In the genomic region with DNA sequence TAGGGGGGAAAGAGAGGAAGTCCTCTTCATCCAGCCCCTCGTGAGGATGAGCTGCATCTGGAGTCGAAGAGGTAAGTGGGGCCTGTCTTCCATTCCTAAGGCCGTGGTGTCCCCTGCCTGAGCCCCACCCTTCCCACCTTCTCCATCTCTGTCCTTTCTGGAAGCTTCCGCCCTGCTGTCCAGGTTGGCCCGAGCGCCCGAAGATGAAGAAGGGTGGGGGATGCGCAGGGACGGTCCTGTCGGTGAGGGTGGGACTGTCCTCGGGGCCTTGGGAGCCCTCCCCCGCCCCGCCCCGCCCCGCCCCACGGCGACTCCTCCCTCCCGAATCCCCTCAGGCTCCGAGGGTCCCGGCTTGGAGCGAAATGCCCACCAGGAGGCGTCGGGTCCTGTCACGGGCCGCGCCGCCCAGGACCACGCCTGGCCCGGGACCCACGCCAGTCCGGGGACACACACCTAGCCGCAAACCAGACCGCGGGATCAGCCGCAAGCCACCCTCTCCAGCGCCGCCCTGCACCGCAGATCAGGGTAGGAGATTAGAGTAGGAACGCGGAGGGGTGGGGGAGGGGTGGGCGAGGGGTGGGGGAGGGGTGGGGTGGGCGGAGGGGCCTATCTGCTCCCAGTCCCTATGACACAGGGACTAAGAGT, we compare ENCODE assay signal across 11 cellular contexts. TPM values are rescaled to one million over a fixed set of nuclear protein-coding genes. Genes with fewer than 3 reads are reported as not detected.
A peak's percentile ranks its signal among the peaks of the same experiment; 100 is the strongest.
DNase-seq lines count a peak whose midpoint lies in the region; ATAC-seq and TF ChIP-seq lines count a peak whose summit lies in the region.
"Had no signal": no experiment of that assay in that cellular context is flagged by ENCODE, and none has a peak within 500 bp of the region (broad histone marks: within the 10 kb centered on the region; RNA-seq: fewer than 3 reads in every experiment).

No MANE protein-coding gene starts in this region.

- no peak overlapping the region for H3K27ac Mint-ChIP-seq in type B pancreatic cell
- H3K27ac Mint-ChIP-seq: activated naive CD4-positive, alpha-beta T cell treated with anti-CD3 and anti-CD28 coated beads, Interleukin-2, amount 50 U/mL, for 24 hours; CD4-positive, alpha-beta T cell had no signal

- no peaks in the 10 kb centered on the region for H3K27me3 ChIP-seq in brain microvascular endothelial cell (replicated peaks)
- H3K27me3 ChIP-seq in kidney epithelial cell (ENCODE audit: control insufficient read depth, insufficient read depth, low read length) = peaks cover 11% of the 10 kb centered on the region

- no peak overlapping the region for H3K27ac ChIP-seq in brain microvascular endothelial cell

- peak overlapping the region; percentile 44 for H3K4me3 ChIP-seq in brain microvascular endothelial cell (ENCODE audit: low read depth, low read length)
- H3K4me3 ChIP-seq in kidney epithelial cell (ENCODE audit: low read depth, low read length) = peak overlapping the region; percentile 31

- peak; percentile 36 for TF ChIP-seq CTCF in brain microvascular endothelial cell (IDR thresholded peaks at IDR 0.05; ENCODE audit: low read depth, low read length, missing control alignments)
- peak; percentile 43 for TF ChIP-seq CTCF in kidney epithelial cell (IDR thresholded peaks at IDR 0.05; ENCODE audit: insufficient read depth, low read length, poor library complexity, severe bottlenecking)
- peak; percentile 79 for TF ChIP-seq CTCF in type B pancreatic cell (conservative IDR thresholded peaks at IDR 0.05)

- no peaks in the 10 kb centered on the region for H3K9me3 Mint-ChIP-seq in type B pancreatic cell
- H3K9me3 Mint-ChIP-seq: activated naive CD4-positive, alpha-beta T cell treated with anti-CD3 and anti-CD28 coated beads, Interleukin-2, amount 50 U/mL, for 24 hours; CD4-positive, alpha-beta T cell had no signal

- peaks cover 3% of the 10 kb centered on the region for H3K36me3 Mint-ChIP-seq in type B pancreatic cell

- ATAC-seq in HG02623 (IDR thresholded peaks at IDR 0.05; ENCODE audit: unreplicated experiment) = no peak
- ATAC-seq in HG02870 (IDR thresholded peaks at IDR 0.05; ENCODE audit: unreplicated experiment) = no peak

- H3K4me3 Mint-ChIP-seq in type B pancreatic cell = peak overlapping the region; percentile 80
- H3K4me3 Mint-ChIP-seq: CD4-positive, alpha-beta T cell had no signal

- H3K27me3 Mint-ChIP-seq in type B pancreatic cell = peaks cover 49% of the 10 kb centered on the region

- H3K4me1 Mint-ChIP-seq in type B pancreatic cell (ENCODE audit: unreplicated experiment) = peaks cover 15% of the 10 kb centered on the region

- H3K36me3 ChIP-seq in brain microvascular endothelial cell (replicated peaks) (no peaks in the 10 kb centered on the region), kidney epithelial cell (ENCODE audit: control insufficient read depth, insufficient read depth, low read length) (no peaks in the 10 kb centered on the region)

- in situ Hi-C loops in brain microvascular endothelial cell (cut with HindIII; ENCODE audit: low pct_ligation_motif_present, low sequenced_read_pairs) = no loop called here

- peak; percentile 14 for DNase-seq in activated CD8-positive, alpha-beta memory T cell treated with anti-CD3 and anti-CD28 coated beads, Interleukin-2, amount 50 U/mL, for 4 hours
- no peak for DNase-seq in activated CD8-positive, alpha-beta memory T cell treated with anti-CD3 and anti-CD28 coated beads for 24 hours
- no peak for DNase-seq in brain microvascular endothelial cell
- no peak for DNase-seq in kidney epithelial cell (ENCODE audit: low read depth)
- peak; percentile 81 for DNase-seq in type B pancreatic cell (ENCODE audit: extremely low spot score, unreplicated experiment)
- DNase-seq in NCI-H2171 (lab: John Stamatoyannopoulos, UW) = no peak

RNA-seq across cellular contexts. Expression of a gene that starts 15.3 kb away (rescaled TPM):
- 9.2 and 17.0 TPM in 2 replicates for total RNA-seq in kidney epithelial cell
- 4.4 and 7.0 TPM in 2 replicates for total RNA-seq in type B pancreatic cell (ENCODE audit: low replicate concordance)
- total RNA-seq: CD4-positive, alpha-beta T cell; RPMI7951 had no signal

RNA-seq across cellular contexts. Expression of a gene that starts 37.8 kb away (rescaled TPM):
- 0.07 and 0.17 TPM in 2 replicates for total RNA-seq in kidney epithelial cell
- 1.2 and 1.3 TPM in 2 replicates for total RNA-seq in type B pancreatic cell (ENCODE audit: low replicate concordance)

Comparison
In these comparisons a context has a peak if more than half of its experiments do, and no peak if none do; other contexts are left out.
1. DNase-seq: peak in activated CD8-positive, alpha-beta memory T cell treated with anti-CD3 and anti-CD28 coated beads, Interleukin-2, amount 50 U/mL, for 4 hours (single experiment) and type B pancreatic cell (single experiment); none in activated CD8-positive, alpha-beta memory T cell treated with anti-CD3 and anti-CD28 coated beads for 24 hours (single experiment), brain microvascular endothelial cell (single experiment), kidney epithelial cell (single experiment) and NCI-H2171 (single experiment).
2. Peak in every context shown above with its lines, with median percentiles within 50 percentile points of each other: CTCF ChIP-seq.